ENCODE assay signal across 27 cellular contexts in genomic region chr14:50011242-50011641, GRCh38.
"Had no signal": no experiment of that assay in that cellular context is flagged by ENCODE, and none has a peak within 500 bp of the region (broad histone marks: within the 10 kb centered on the region; RNA-seq: fewer than 3 reads in every experiment).

No MANE protein-coding gene starts in this region.

- H3K9me3 Mint-ChIP-seq: activated T-cell treated with anti-CD3 and anti-CD28 coated beads, Interleukin-2, amount 50 U/mL, for 24 hours; central memory CD8-positive, alpha-beta T cell; endodermal cell; nephron; T-cell; T-helper 2 cell treated with Interferon-gamma antibody and Interleukin-4, amounts not matched to agents 5 μg/mL and 100 μg/mL, for 36 hours had no signal

- H3K4me3 ChIP-seq: adrenal gland, ascending aorta, colonic mucosa, heart left ventricle, pancreas, psoas muscle, right atrium auricular region, stomach, suprapubic skin, transverse colon had no signal

- ATAC-seq: heart left ventricle, pancreas, psoas muscle, T-cell had no signal

- H3K36me3 ChIP-seq: adrenal gland, ascending aorta, brain microvascular endothelial cell, colonic mucosa, heart left ventricle, pancreas, right atrium auricular region, stomach, suprapubic skin, transverse colon, WERI-Rb-1 had no signal

- H3K27ac Mint-ChIP-seq: activated T-cell treated with anti-CD3 and anti-CD28 coated beads, Interleukin-2, amount 50 U/mL, for 24 hours; activated T-helper 2 cell treated with anti-CD3 and anti-CD28 coated beads, Interferon-gamma antibody, Interleukin-2, Interleukin-4, amounts not matched to agents 10 μg/mL and 5 μg/mL and 100 μg/mL, durations not matched to agents 14 hours and 24 hours and 36 hours; endodermal cell; nephron; T-cell; T-helper 2 cell treated with Interferon-gamma antibody and Interleukin-4, amounts not matched to agents 5 μg/mL and 100 μg/mL, for 36 hours had no signal

- H3K27me3 ChIP-seq: adrenal gland, ascending aorta, brain microvascular endothelial cell, colonic mucosa, heart left ventricle, pancreas, right atrium auricular region, stomach, suprapubic skin, transverse colon had no signal

- H3K4me1 ChIP-seq: adrenal gland, colonic mucosa, pancreas, psoas muscle, right atrium auricular region, stomach had no signal

- DNase-seq: activated CD8-positive, alpha-beta memory T cell treated with anti-CD3 and anti-CD28 coated beads for 24 hours; activated CD8-positive, alpha-beta memory T cell treated with anti-CD3 and anti-CD28 coated beads, Interleukin-2, amount 50 U/mL, for 4 hours; activated naive CD4-positive, alpha-beta T cell; activated T-cell treated with anti-CD3 and anti-CD28 coated beads, Interleukin-2, amount 50 U/mL, for 24 hours; adrenal gland; brain microvascular endothelial cell; colonic mucosa; endodermal cell; heart left ventricle; islet precursor cell; left cardiac atrium; midbrain; pancreas; psoas muscle; stimulated activated CD4-positive, alpha-beta T cell treated with anti-CD3 and anti-CD28 coated beads, Interleukin-12 subunit alpha, Interleukin-12 subunit beta, amount 100 ng/mL, for 4 hours; stomach; T-cell; transverse colon; WERI-Rb-1 had no signal

- H3K9me3 ChIP-seq: adrenal gland, ascending aorta, colonic mucosa, heart left ventricle, pancreas, psoas muscle, right atrium auricular region, stomach, suprapubic skin, transverse colon had no signal

- H3K27ac ChIP-seq: adrenal gland, brain microvascular endothelial cell, colonic mucosa, pancreas, psoas muscle, right atrium auricular region, stomach, suprapubic skin, transverse colon, WERI-Rb-1 had no signal

- H3K4me1 Mint-ChIP-seq: endodermal cell, nephron had no signal

- H3K27me3 Mint-ChIP-seq: activated naive CD8-positive, alpha-beta T cell; activated T-cell treated with anti-CD3 and anti-CD28 coated beads, Interleukin-2, amount 50 U/mL, for 24 hours; central memory CD8-positive, alpha-beta T cell; T-cell had no signal

- H3K4me3 Mint-ChIP-seq: activated naive CD8-positive, alpha-beta T cell; activated T-cell treated with anti-CD3 and anti-CD28 coated beads, Interleukin-2, amount 50 U/mL, for 24 hours; central memory CD8-positive, alpha-beta T cell; endodermal cell; nephron; T-cell; T-helper 2 cell treated with Interferon-gamma antibody and Interleukin-4, amounts not matched to agents 5 μg/mL and 100 μg/mL, for 36 hours had no signal
